12 cellular contexts compared by ENCODE assay signal in genomic region chr9:136053757-136054142, GRCh38. TPM values are rescaled to one million over a fixed set of nuclear protein-coding genes. Genes with fewer than 3 reads are reported as not detected.
DNase-seq lines count a peak whose midpoint lies in the region; TF ChIP-seq lines count a peak whose summit lies in the region.
"Had no signal": no experiment of that assay in that cellular context is flagged by ENCODE, and none has a peak within 500 bp of the region (broad histone marks: within the 10 kb centered on the region; RNA-seq: fewer than 3 reads in every experiment).

No MANE protein-coding gene starts in this region.

- intact Hi-C loops in CD14-positive monocyte (cut with micrococcal nuclease) = loop anchor here in 1 of 2 donors (5.0 kb wide), 1 partner anchor 34 kb away; no protein-coding TSS in a partner anchor

- peak overlapping the region; percentile 99 for H3K4me2 ChIP-seq in smooth muscle cell
- no peak overlapping the region for H3K4me2 ChIP-seq in GM23248 (ENCODE audit: unreplicated experiment)

- H3K4me3 ChIP-seq in NT2/D1 (ENCODE audit: insufficient read length, low read depth) = no peak overlapping the region
- no peak overlapping the region for H3K4me3 ChIP-seq in iPS-15b (ENCODE audit: low read depth, low read length)
- H3K4me3 ChIP-seq in smooth muscle cell = no peak overlapping the region
- no peak overlapping the region for H3K4me3 ChIP-seq in GM23248
- H3K4me3 ChIP-seq: K562 had no signal

- WGBS in smooth muscle cell (ENCODE audit: low lambda C conversion rate) = 86% methylated on average over 8 of the region's 8 CpGs
- 92 to 93% methylated on average over 8 of the region's 8 CpGs for WGBS in GM23248 (ENCODE audit: low coverage in 1 of 2, low lambda C conversion rate in 2 of 2, missing lambda C conversion rate in 2 of 2), 2 experiments

- H3K27me3 ChIP-seq in NT2/D1 (ENCODE audit: insufficient read depth, insufficient read length) (no peaks in the 10 kb centered on the region), iPS-15b (ENCODE audit: control insufficient read depth, insufficient read depth, low read length) (no peaks in the 10 kb centered on the region), smooth muscle cell (ENCODE audit: low read depth) (no peaks in the 10 kb centered on the region), GM23248 (replicated peaks; ENCODE audit: insufficient read depth) (no peaks in the 10 kb centered on the region)
- H3K27me3 ChIP-seq: SJCRH30 had no signal

- H3K4me1 ChIP-seq in NT2/D1 (ENCODE audit: insufficient read depth, insufficient read length) = peaks cover 68% of the 10 kb centered on the region
- H3K4me1 ChIP-seq in iPS-15b (ENCODE audit: control insufficient read depth, insufficient read depth, low read length) = peaks cover 3% of the 10 kb centered on the region
- H3K4me1 ChIP-seq in smooth muscle cell (ENCODE audit: low read depth) = peaks cover 16% of the 10 kb centered on the region
- H3K4me1 ChIP-seq in GM23248 (ENCODE audit: insufficient read depth) = peaks cover 23% of the 10 kb centered on the region

- peaks cover 0 to 2% (median 0%) of the 10 kb centered on the region in 7 donors for H3K9me3 Mint-ChIP-seq in CD14-positive monocyte
- H3K9me3 Mint-ChIP-seq: activated naive CD8-positive, alpha-beta T cell treated with anti-CD3 and anti-CD28 coated beads for 36 hours had no signal

- H3K4me3 Mint-ChIP-seq in CD14-positive monocyte = no peak overlapping the region
- H3K4me3 Mint-ChIP-seq: activated naive CD8-positive, alpha-beta T cell treated with anti-CD3 and anti-CD28 coated beads for 36 hours had no signal

- H2AFZ ChIP-seq in smooth muscle cell (ENCODE audit: low read depth) = no peak overlapping the region
- no peak overlapping the region for H2AFZ ChIP-seq in GM23248

- peaks cover 6% of the 10 kb centered on the region for H3F3A ChIP-seq in smooth muscle cell (ENCODE audit: low read depth)
- H3F3A ChIP-seq in GM23248 (ENCODE audit: insufficient read depth) = no peaks in the 10 kb centered on the region

- peaks cover 96% of the 10 kb centered on the region for H4K20me1 ChIP-seq in smooth muscle cell (ENCODE audit: low read depth)
- H4K20me1 ChIP-seq in GM23248 (ENCODE audit: insufficient read depth) = no peaks in the 10 kb centered on the region

- peaks cover 23 to 29% of the 10 kb centered on the region in 2 donors for H3K36me3 Mint-ChIP-seq in CD14-positive monocyte
- H3K36me3 Mint-ChIP-seq: activated naive CD8-positive, alpha-beta T cell treated with anti-CD3 and anti-CD28 coated beads for 36 hours had no signal

- H3K27ac Mint-ChIP-seq in CD14-positive monocyte = peak overlapping the region in 4 of 7 donors; percentile 57 to 93 (median 88)
- H3K27ac Mint-ChIP-seq: activated naive CD8-positive, alpha-beta T cell treated with anti-CD3 and anti-CD28 coated beads for 36 hours had no signal

- peak overlapping the region; percentile 86 for H3K27ac ChIP-seq in smooth muscle cell (ENCODE audit: low read depth)
- no peak overlapping the region for H3K27ac ChIP-seq in GM23248
- H3K27ac ChIP-seq: SJCRH30 had no signal

- H3K9ac ChIP-seq in NT2/D1 (ENCODE audit: insufficient read length, low read depth) = peak overlapping the region; percentile 85
- H3K9ac ChIP-seq in iPS-15b (ENCODE audit: low read depth, low read length) = peak overlapping the region; percentile 47
- H3K9ac ChIP-seq in smooth muscle cell (ENCODE audit: low read depth) = no peak overlapping the region
- H3K9ac ChIP-seq in GM23248 = no peak overlapping the region

- H3K79me2 ChIP-seq in smooth muscle cell (ENCODE audit: low read depth) (peaks cover 59% of the 10 kb centered on the region), GM23248 (ENCODE audit: insufficient read depth) (peaks cover 75% of the 10 kb centered on the region)

- H3K9me3 ChIP-seq in NT2/D1 (ENCODE audit: insufficient read depth, low read length) (no peaks in the 10 kb centered on the region), iPS-15b (ENCODE audit: control insufficient read depth, insufficient read depth, low read length) (no peaks in the 10 kb centered on the region), smooth muscle cell (replicated peaks; ENCODE audit: low read depth) (no peaks in the 10 kb centered on the region), GM23248 (ENCODE audit: low read depth) (no peaks in the 10 kb centered on the region)
- H3K9me3 ChIP-seq: prostate gland, SJCRH30 had no signal

- H3K9me2 ChIP-seq in GM23248 (ENCODE audit: insufficient read depth) = no peaks in the 10 kb centered on the region

- H3K36me3 ChIP-seq in NT2/D1 (ENCODE audit: insufficient read depth, insufficient read length, low read length) (peaks cover 20% of the 10 kb centered on the region), iPS-15b (ENCODE audit: control insufficient read depth, insufficient read depth, low read length) (peaks cover 12% of the 10 kb centered on the region), smooth muscle cell (ENCODE audit: low read depth) (no peaks in the 10 kb centered on the region), GM23248 (ENCODE audit: low read depth) (no peaks in the 10 kb centered on the region)
- H3K36me3 ChIP-seq: prostate gland, SJCRH30 had no signal

- TF ChIP-seq CTCF in CD14-positive monocyte (IDR thresholded peaks at IDR 0.05) (no peak), smooth muscle cell (IDR thresholded peaks at IDR 0.05; ENCODE audit: borderline replicate concordance, insufficient read depth, poor library complexity, severe bottlenecking) (no peak)

- peaks cover 0 to 3% (median 0%) of the 10 kb centered on the region in 3 donors for H3K27me3 Mint-ChIP-seq in CD14-positive monocyte (ENCODE audit: low read depth in 3 of 3)

- in situ Hi-C loops in GM23248 (cut with MboI) = no loop called here

- H3K4me1 Mint-ChIP-seq in CD14-positive monocyte = peaks cover 69% of the 10 kb centered on the region

- DNase-seq in CD14-positive monocyte (ENCODE audit: low spot score) (no peak), NT2/D1 (ENCODE audit: low read depth, low spot score) (no peak), smooth muscle cell (lab: John Stamatoyannopoulos, UW; ENCODE audit: unreplicated experiment) (no peak), GM23248 (no peak), GM19238 (ENCODE audit: insufficient read length, low spot score) (no peak)
- no peak for DNase-seq in stimulated activated naive CD4-positive, alpha-beta T cell (lab: John Stamatoyannopoulos, UW)
- DNase-seq: activated naive CD8-positive, alpha-beta T cell treated with anti-CD3 and anti-CD28 coated beads for 36 hours; NCI-H1930 had no signal

RNA-seq across cellular contexts. Expression of gene NACC2, which starts 41.3 kb away (rescaled TPM):
- polyA plus RNA-seq in CD14-positive monocyte (1 to 10 TPM; 8.1 to 8.7 TPM), smooth muscle cell (5.4 and 6.7 TPM in 2 replicates), GM23248 (2016; fragmentation: Nextera tagmentation; extraction: Ambion mirVana) (5.2 and 5.3 TPM in 2 replicates)
- 6.9 and 8.8 TPM in 2 replicates for total RNA-seq in smooth muscle cell
- 30.7 and 35.9 TPM in 2 replicates for total RNA-seq in GM23248 (2014; rRNA removed; shearing (Covaris generic))

Comparison
In these comparisons a context has a peak if more than half of its experiments do, and no peak if none do; other contexts are left out.
1. H3K9ac ChIP-seq: peak in NT2/D1 (single experiment) and iPS-15b (single experiment); none in smooth muscle cell (single experiment) and GM23248 (single experiment).